ENCODE assay signal across 8 cellular contexts in the genomic region with DNA sequence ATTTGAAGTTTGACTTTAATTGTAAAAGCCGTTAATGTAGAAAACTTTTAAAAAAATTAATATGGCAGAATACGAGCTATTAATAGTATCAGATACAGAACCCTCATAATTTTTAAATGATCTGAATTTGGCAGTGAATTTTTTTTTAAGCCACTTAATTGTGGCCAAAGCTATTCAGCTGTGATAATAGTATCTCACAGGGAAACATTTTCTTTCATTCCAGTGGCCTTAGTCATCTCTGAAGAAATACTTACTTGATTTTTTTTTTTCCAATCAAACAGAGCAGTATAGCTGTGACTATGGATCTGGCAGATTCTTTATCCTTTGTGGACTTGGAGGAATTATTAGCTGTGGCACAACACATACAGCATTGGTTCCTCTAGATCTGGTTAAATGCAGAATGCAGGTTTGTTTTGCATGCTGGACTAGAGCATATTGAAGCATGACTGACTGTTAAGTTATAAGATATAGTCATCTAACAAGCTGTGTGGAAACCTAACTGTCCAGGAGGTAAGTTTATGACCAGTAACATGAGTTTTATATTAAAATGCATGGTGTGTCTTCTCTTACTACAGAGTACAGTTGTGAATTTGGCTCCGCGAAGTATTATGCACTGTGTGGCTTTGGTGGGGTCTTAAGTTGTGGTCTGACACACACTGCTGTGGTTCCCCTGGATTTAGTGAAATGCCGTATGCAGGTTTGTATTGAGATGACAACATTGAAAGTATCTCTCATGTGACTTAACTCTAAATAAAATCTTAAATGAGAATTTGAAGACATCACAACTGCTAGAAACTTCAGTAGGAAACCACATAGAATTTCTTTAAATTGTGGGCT. TPM values are rescaled to one million over a fixed set of nuclear protein-coding genes. Genes with fewer than 3 reads are reported as not detected.
DNase-seq lines count a peak whose midpoint lies in the region; ATAC-seq, FAIRE-seq and TF ChIP-seq lines count a peak whose summit lies in the region.

No MANE protein-coding gene starts in this region.

- peak overlapping the region; percentile 97 for H3K4me3 Mint-ChIP-seq in CD8-positive, alpha-beta T cell
- H3K4me3 Mint-ChIP-seq in central memory CD8-positive, alpha-beta T cell, result peak overlapping the region; percentile 97

- H3K36me3 ChIP-seq in CD8-positive, alpha-beta T cell (ENCODE audit: insufficient read depth, low read length), result peaks cover 27% of the 10 kb centered on the region
- peaks cover 66% of the 10 kb centered on the region for H3K36me3 ChIP-seq in MG63
- peaks cover 38% of the 10 kb centered on the region for H3K36me3 ChIP-seq in muscle layer of colon (ENCODE audit: insufficient read depth, low read length)

- peaks cover 40% of the 10 kb centered on the region for H3K4me1 Mint-ChIP-seq in CD8-positive, alpha-beta T cell (ENCODE audit: low read depth)
- peaks cover 32% of the 10 kb centered on the region for H3K4me1 Mint-ChIP-seq in central memory CD8-positive, alpha-beta T cell

- no peak for FAIRE-seq in GM19239 (lab: Jason Lieb, UNC)

- H3K9ac ChIP-seq in muscle layer of colon (ENCODE audit: low read length), result peak overlapping the region; percentile 83

- peaks cover 56% of the 10 kb centered on the region for H3K36me3 Mint-ChIP-seq in CD8-positive, alpha-beta T cell
- peaks cover 62% of the 10 kb centered on the region for H3K36me3 Mint-ChIP-seq in central memory CD8-positive, alpha-beta T cell (ENCODE audit: insufficient read depth)

- no peaks in the 10 kb centered on the region for H3K9me3 ChIP-seq in CD8-positive, alpha-beta T cell (ENCODE audit: low read length)
- H3K9me3 ChIP-seq in MG63, result no peaks in the 10 kb centered on the region
- H3K9me3 ChIP-seq in muscle layer of colon (ENCODE audit: low read length), result no peaks in the 10 kb centered on the region

- peaks cover 23% of the 10 kb centered on the region for H3K4me1 ChIP-seq in CD8-positive, alpha-beta T cell (ENCODE audit: insufficient read depth, low read length)
- H3K4me1 ChIP-seq in muscle layer of colon (ENCODE audit: insufficient read depth, low read length), result peaks cover 26% of the 10 kb centered on the region

- H3K27me3 ChIP-seq in CD8-positive, alpha-beta T cell (ENCODE audit: insufficient read depth, low read length), result no peaks in the 10 kb centered on the region
- H3K27me3 ChIP-seq in MG63, result no peaks in the 10 kb centered on the region
- no peaks in the 10 kb centered on the region for H3K27me3 ChIP-seq in muscle layer of colon (ENCODE audit: control insufficient read depth in 1 of 2, insufficient read depth in 2 of 2, low read length in 2 of 2)

- intact Hi-C loops in CD8-positive, alpha-beta T cell (cut with DNase I, micrococcal nuclease), result loop anchor here in 1 of 2 experiments (10.0 kb wide), 1 partner anchor 1549 kb away; a partner anchor contains a TSS

- H3K27ac Mint-ChIP-seq in CD8-positive, alpha-beta T cell, result peak overlapping the region; percentile 84
- H3K27ac Mint-ChIP-seq in central memory CD8-positive, alpha-beta T cell (ENCODE audit: low read depth), result peak overlapping the region; percentile 99

- H3K27ac ChIP-seq in CD8-positive, alpha-beta T cell (ENCODE audit: low read depth, low read length), result peak overlapping the region; percentile 92
- H3K27ac ChIP-seq in muscle layer of colon (ENCODE audit: low read depth, low read length), result peak overlapping the region; percentile 80

- POLR2A ChIA-PET in CD8-positive, alpha-beta T cell (lab: Charles Lee), result interaction anchor here (0.8 to 3.3 kb wide), 6 partner anchors 8 to 92 kb away, joined by 3 to 30 read pairs (median 11); a partner anchor contains a TSS

- H3K9me3 Mint-ChIP-seq in CD8-positive, alpha-beta T cell, result no peaks in the 10 kb centered on the region
- no peaks in the 10 kb centered on the region for H3K9me3 Mint-ChIP-seq in central memory CD8-positive, alpha-beta T cell

- peak overlapping the region; percentile 89 for H3K4me3 ChIP-seq in CD8-positive, alpha-beta T cell (ENCODE audit: low read depth, low read length)
- H3K4me3 ChIP-seq in MG63, result peak overlapping the region; percentile 99
- H3K4me3 ChIP-seq in muscle layer of colon (ENCODE audit: low read depth in 1 of 2, low read length in 2 of 2), result peak overlapping the region; percentile 53 to 89

- CTCF ChIA-PET in CD8-positive, alpha-beta T cell (lab: Charles Lee), result interaction anchor here (1.1 to 3.7 kb wide), 4 partner anchors 11 to 79 kb away, joined by 3 to 19 read pairs (median 4); no protein-coding TSS in a partner anchor

- ATAC-seq in CD8-positive, alpha-beta T cell, result no peak
- ATAC-seq in central memory CD8-positive, alpha-beta T cell (replicated peaks; ENCODE audit: extremely low read depth, poor library complexity, severe bottlenecking), result no peak
- ATAC-seq in HG02623 (IDR thresholded peaks at IDR 0.05; ENCODE audit: unreplicated experiment), result no peak

- DNase-seq in CD8-positive, alpha-beta T cell, result peak in 3 of 7 experiments; percentile 22 to 48 (median 27)
- DNase-seq in MG63 (no peak), 8988T (no peak), NCI-H446 (lab: John Stamatoyannopoulos, UW) (no peak), GM19239 (ENCODE audit: insufficient read length, low spot score) (no peak)
- no peak for DNase-seq in central memory CD8-positive, alpha-beta T cell (ENCODE audit: low spot score in 2 of 2)

- no peak for TF ChIP-seq CTCF in CD8-positive, alpha-beta T cell (IDR thresholded peaks at IDR 0.05)

- H3K27me3 Mint-ChIP-seq in CD8-positive, alpha-beta T cell (ENCODE audit: low read depth), result no peaks in the 10 kb centered on the region
- H3K27me3 Mint-ChIP-seq in central memory CD8-positive, alpha-beta T cell, result no peaks in the 10 kb centered on the region

RNA-seq across cellular contexts. Expression of a gene that starts 1.9 kb away (rescaled TPM):
- 100 to 1,000 TPM; 686 TPM for total RNA-seq in CD8-positive, alpha-beta T cell
- total RNA-seq in MG63 (2014; rRNA removed; shearing (Covaris generic); ENCODE audit: low replicate concordance), result 998 and 1,016 TPM in 2 replicates

RNA-seq across cellular contexts. Expression of a gene that starts 49.2 kb away (rescaled TPM):
- total RNA-seq in CD8-positive, alpha-beta T cell, result 1 to 10 TPM; 1.4 to 1.9 TPM
- 48.9 and 79.7 TPM in 2 replicates for total RNA-seq in MG63 (2014; rRNA removed; shearing (Covaris generic); ENCODE audit: low replicate concordance)

RNA-seq across cellular contexts. Expression of a gene that starts 49.7 kb away (rescaled TPM):
- total RNA-seq in CD8-positive, alpha-beta T cell, result 10 to 100 TPM; 10.5 to 11.9 TPM
- total RNA-seq in MG63 (2014; rRNA removed; shearing (Covaris generic); ENCODE audit: low replicate concordance), result 19.3 and 24.2 TPM in 2 replicates

Comparison
In these comparisons a context has a peak if more than half of its experiments do, and no peak if none do; other contexts are left out.
1. RNA of a gene that starts 49.2 kb away (total RNA-seq): 48.9 to 79.7 TPM in MG63; 1.4 to 1.9 TPM in CD8-positive, alpha-beta T cell; every median in the first group is over 10 times any median in the second.
2. Peak in every context shown above with its lines, with median percentiles within 50 percentile points of each other: H3K4me3 ChIP-seq.